Comparison of ENCODE assay signal across 8 cellular contexts in the genomic region with DNA sequence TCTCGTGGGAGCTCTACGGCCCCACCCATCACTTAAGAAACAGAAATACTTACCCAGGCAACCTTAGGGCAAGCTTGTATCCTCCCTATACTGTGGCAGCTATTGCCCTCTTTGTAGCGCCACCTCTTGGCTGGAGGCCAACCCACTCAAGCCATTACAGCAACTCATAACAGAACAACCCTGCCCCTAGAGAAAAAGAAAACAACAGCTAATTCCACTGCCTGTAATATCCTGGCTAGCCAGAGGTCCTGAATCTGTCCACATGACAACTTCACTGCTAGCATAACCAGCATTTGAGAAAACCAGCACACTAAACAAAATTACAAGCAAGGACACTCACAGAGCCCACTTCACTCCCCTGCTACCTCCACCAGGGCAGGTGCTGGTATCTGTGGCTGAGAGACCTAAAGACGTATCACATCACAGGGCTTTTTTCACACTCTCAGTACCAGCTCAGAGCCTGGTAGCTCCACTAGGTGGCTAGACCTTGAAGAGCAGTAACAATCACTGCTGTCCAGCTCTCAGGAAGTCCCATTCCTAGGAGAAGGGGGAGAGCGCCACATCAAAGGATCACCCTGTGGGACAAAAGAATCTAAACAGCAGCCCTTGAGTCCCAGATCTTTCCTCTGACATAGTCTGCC. TPM values are rescaled to one million over a fixed set of nuclear protein-coding genes. Genes with fewer than 3 reads are reported as not detected.
DNase-seq lines count a peak whose midpoint lies in the region; ATAC-seq, FAIRE-seq and TF ChIP-seq lines count a peak whose summit lies in the region.

No MANE protein-coding gene starts in this region.

- peaks cover 4% of the 10 kb centered on the region; the same call in 1 of the 2 replicates for H3K9me3 ChIP-seq in MG63
- no peaks in the 10 kb centered on the region for H3K9me3 ChIP-seq in pancreas
- no peaks in the 10 kb centered on the region; the same call in 1 of the 2 replicates for H3K9me3 ChIP-seq in HAP-1
- peaks cover 0 to 25% (median 0%) of the 10 kb centered on the region in 4 donors for H3K9me3 ChIP-seq in tibial nerve
- H3K9me3 ChIP-seq in suprapubic skin: no peaks in the 10 kb centered on the region

- H3K27me3 ChIP-seq in MG63 (peaks cover 9% of the 10 kb centered on the region), pancreas (no peaks in the 10 kb centered on the region), HAP-1 (ENCODE audit: low read depth) (no peaks in the 10 kb centered on the region), tibial nerve (no peaks in the 10 kb centered on the region), suprapubic skin (no peaks in the 10 kb centered on the region)

- H3K27ac ChIP-seq in pancreas: no peak overlapping the region
- H3K27ac ChIP-seq in tibial nerve: no peak overlapping the region
- H3K27ac ChIP-seq in suprapubic skin: no peak overlapping the region

- 57 to 65% methylated on average over 5 of the region's 5 CpGs for WGBS in pancreas, 2 donors
- 79 to 85% methylated on average over 5 of the region's 5 CpGs for WGBS in tibial nerve, 2 donors
- WGBS in suprapubic skin: 60% methylated on average over 5 of the region's 5 CpGs

- no peaks in the 10 kb centered on the region for H3K36me3 ChIP-seq in MG63
- H3K36me3 ChIP-seq in pancreas: no peaks in the 10 kb centered on the region
- no peaks in the 10 kb centered on the region for H3K36me3 ChIP-seq in HAP-1 (replicated peaks)
- H3K36me3 ChIP-seq in tibial nerve: peaks cover 0 to 33% (median 6%) of the 10 kb centered on the region in 3 donors
- peaks cover 22% of the 10 kb centered on the region for H3K36me3 ChIP-seq in suprapubic skin

- ATAC-seq in pancreas: peak; percentile 70 to 86 (median 76)

- in situ Hi-C loops in HAP-1 (cut with MboI; ENCODE audit: low sequenced_read_pairs): no loop called here

- no peaks in the 10 kb centered on the region for H3K4me1 ChIP-seq in pancreas
- no peaks in the 10 kb centered on the region for H3K4me1 ChIP-seq in HAP-1
- no peaks in the 10 kb centered on the region for H3K4me1 ChIP-seq in tibial nerve
- H3K4me1 ChIP-seq in suprapubic skin: peaks cover 6% of the 10 kb centered on the region

- DNase-seq in NCI-H748 (lab: John Stamatoyannopoulos, UW; ENCODE audit: unreplicated experiment) (peak; percentile 63), NCI-H748 treated with DMSO at 0.1 percent for 48 hours (lab: John Stamatoyannopoulos, UW) (no peak), MG63 (peak; percentile 24), pancreas (peak in 4 of 6 donors; percentile 32 to 73 (median 58)), HAP-1 (ENCODE audit: low spot score in 2 of 2) (no peak), tibial nerve (ENCODE audit: low spot score in 2 of 2) (no peak), suprapubic skin (ENCODE audit: low spot score in 2 of 2) (no peak)
- DNase-seq in central memory CD4-positive, alpha-beta T cell: peak; percentile 10

- H3K4me3 ChIP-seq in MG63 (no peak overlapping the region), pancreas (no peak overlapping the region), HAP-1 (no peak overlapping the region), tibial nerve (no peak overlapping the region), suprapubic skin (no peak overlapping the region)

- TF ChIP-seq POLR2A in tibial nerve (IDR thresholded peaks at IDR 0.05) (no peak), suprapubic skin (IDR thresholded peaks at IDR 0.05) (no peak)

- FAIRE-seq in pancreas (lab: Jason Lieb, UNC): no peak

- TF ChIP-seq EP300 in tibial nerve (IDR thresholded peaks at IDR 0.05) (no peak), suprapubic skin (IDR thresholded peaks at IDR 0.05) (no peak)

- TF ChIP-seq CTCF in pancreas (IDR thresholded peaks at IDR 0.05) (no peak), tibial nerve (IDR thresholded peaks at IDR 0.05) (no peak), suprapubic skin (IDR thresholded peaks at IDR 0.05) (no peak)

- intact Hi-C loops in pancreas (cut with DNase I): no loop called here

RNA-seq across cellular contexts. Expression of gene MX1, which starts 14.5 kb away (rescaled TPM):
- total RNA-seq in MG63 (2014; rRNA removed; shearing (Covaris generic); ENCODE audit: low replicate concordance): 18.0 and 18.3 TPM in 2 replicates
- total RNA-seq in pancreas: 10 to 100 TPM in 3 of 6 donors, 1 to 10 TPM in 3; 4.9 to 21.4 (median 10.0) TPM
- 10 to 100 TPM; 10.3 to 12.0 TPM for polyA plus RNA-seq in pancreas
- total RNA-seq in tibial nerve: 10 to 100 TPM; 10.5 to 23.8 (median 17.3) TPM
- 10 to 100 TPM in 1 of 4 donors, 1 to 10 TPM in 3; 4.3 to 16.4 (median 8.5) TPM for total RNA-seq in suprapubic skin

RNA-seq across cellular contexts. Expression of gene MX2, which starts 49.7 kb away (rescaled TPM):
- total RNA-seq in MG63 (2014; rRNA removed; shearing (Covaris generic); ENCODE audit: low replicate concordance): 2.8 and 3.2 TPM in 2 replicates
- total RNA-seq in pancreas (1 to 10 TPM; 2.0 to 5.4 (median 4.5) TPM), tibial nerve (10 to 100 TPM in 2 of 4 donors, 1 to 10 TPM in 2; 6.7 to 17.5 (median 9.5) TPM), suprapubic skin (1 to 10 TPM; 3.2 to 6.1 (median 5.1) TPM)
- polyA plus RNA-seq in pancreas: 1 to 10 TPM; 3.2 to 3.3 TPM

Comparison
In these comparisons a context has a peak if more than half of its experiments do, and no peak if none do; other contexts are left out.
1. DNase-seq: peak in NCI-H748 (single experiment), MG63 (single experiment), central memory CD4-positive, alpha-beta T cell (single experiment) and pancreas (4 of 6); none in NCI-H748 treated with DMSO at 0.1 percent for 48 hours (single experiment), HAP-1 (0 of 2), tibial nerve (0 of 2) and suprapubic skin (0 of 2).